14 cellular contexts compared by ENCODE assay signal in genomic region chr14:88002421-88002820, GRCh38. TPM values are rescaled to one million over a fixed set of nuclear protein-coding genes. Genes with fewer than 3 reads are reported as not detected.
DNase-seq lines count a peak whose midpoint lies in the region; ATAC-seq and TF ChIP-seq lines count a peak whose summit lies in the region.
"Had no signal": no experiment of that assay in that cellular context is flagged by ENCODE, and none has a peak within 500 bp of the region (broad histone marks: within the 10 kb centered on the region; RNA-seq: fewer than 3 reads in every experiment).

No MANE protein-coding gene starts in this region.

- H2AFZ ChIP-seq in trophoblast cell (ENCODE audit: insufficient read depth, low read length, poor library complexity) = no peak overlapping the region

- no peak overlapping the region for H3K4me3 ChIP-seq in NB4 (ENCODE audit: low read depth, low read length)
- H3K4me3 ChIP-seq in stomach = no peak overlapping the region
- H3K4me3 ChIP-seq in trophoblast cell (ENCODE audit: low read depth, low read length) = no peak overlapping the region
- H3K4me3 ChIP-seq: pancreas had no signal

- peaks cover 42% of the 10 kb centered on the region for H3K4me1 Mint-ChIP-seq in activated T-cell treated with anti-CD3 and anti-CD28 coated beads, Interleukin-2, amount 50 U/mL, for 24 hours (ENCODE audit: low read depth)
- H3K4me1 Mint-ChIP-seq in activated naive CD8-positive, alpha-beta T cell treated with anti-CD3 and anti-CD28 coated beads, Interleukin-2, amount 50 U/mL, for 24 hours = peaks cover 41% of the 10 kb centered on the region

- no peaks in the 10 kb centered on the region for H3K27me3 ChIP-seq in stomach
- H3K27me3 ChIP-seq in trophoblast cell (ENCODE audit: insufficient read depth, low read length) = no peaks in the 10 kb centered on the region
- H3K27me3 ChIP-seq: pancreas had no signal

- H3K14ac ChIP-seq in trophoblast cell (ENCODE audit: low read length) = no peak overlapping the region

- no peak for TF ChIP-seq CTCF in NB4 (IDR thresholded peaks at IDR 0.05; ENCODE audit: low read depth, low read length)
- TF ChIP-seq CTCF in stomach (IDR thresholded peaks at IDR 0.05) = no peak

- H2BK120ac ChIP-seq in trophoblast cell (ENCODE audit: insufficient read depth, low read length, poor library complexity) = no peak overlapping the region

- no peak overlapping the region for H3K9ac ChIP-seq in trophoblast cell (ENCODE audit: low read length)

- no peaks in the 10 kb centered on the region for H3K36me3 ChIP-seq in stomach
- H3K36me3 ChIP-seq in trophoblast cell (ENCODE audit: control insufficient read depth in 1 of 2, insufficient read depth in 2 of 2, low read length in 2 of 2) = no peaks in the 10 kb centered on the region
- H3K36me3 ChIP-seq: pancreas had no signal

- no peak overlapping the region for H4K8ac ChIP-seq in trophoblast cell (ENCODE audit: low read depth, low read length)

- H3K79me1 ChIP-seq in trophoblast cell (ENCODE audit: low read length) = no peaks in the 10 kb centered on the region

- H2BK12ac ChIP-seq in trophoblast cell (ENCODE audit: low read length) = no peak overlapping the region

- H3K27ac ChIP-seq in stomach = peak overlapping the region in 3 of 5 donors; percentile 8 to 59 (median 40)
- no peak overlapping the region for H3K27ac ChIP-seq in trophoblast cell (ENCODE audit: low read depth, low read length)
- H3K27ac ChIP-seq: pancreas had no signal

- no peaks in the 10 kb centered on the region for H3K9me3 Mint-ChIP-seq in activated T-cell treated with anti-CD3 and anti-CD28 coated beads, Interleukin-2, amount 50 U/mL, for 24 hours
- no peaks in the 10 kb centered on the region for H3K9me3 Mint-ChIP-seq in activated naive CD8-positive, alpha-beta T cell treated with anti-CD3 and anti-CD28 coated beads, Interleukin-2, amount 50 U/mL, for 24 hours
- H3K9me3 Mint-ChIP-seq: HFFc6 had no signal

- no peaks in the 10 kb centered on the region for H3K27me3 Mint-ChIP-seq in activated T-cell treated with anti-CD3 and anti-CD28 coated beads, Interleukin-2, amount 50 U/mL, for 24 hours
- H3K27me3 Mint-ChIP-seq in activated naive CD8-positive, alpha-beta T cell treated with anti-CD3 and anti-CD28 coated beads, Interleukin-2, amount 50 U/mL, for 24 hours = no peaks in the 10 kb centered on the region

- no peak overlapping the region for H3K4ac ChIP-seq in trophoblast cell (ENCODE audit: low read depth, low read length)

- no peak overlapping the region for H2BK5ac ChIP-seq in trophoblast cell (ENCODE audit: low read depth, low read length, poor library complexity)

- H4K91ac ChIP-seq in trophoblast cell (ENCODE audit: low read depth, low read length) = no peak overlapping the region

- no peak overlapping the region for H3K4me3 Mint-ChIP-seq in activated T-cell treated with anti-CD3 and anti-CD28 coated beads, Interleukin-2, amount 50 U/mL, for 24 hours
- H3K4me3 Mint-ChIP-seq in activated naive CD8-positive, alpha-beta T cell treated with anti-CD3 and anti-CD28 coated beads, Interleukin-2, amount 50 U/mL, for 24 hours = no peak overlapping the region
- H3K4me3 Mint-ChIP-seq: HFFc6 had no signal

- no peaks in the 10 kb centered on the region for H3K4me1 ChIP-seq in stomach
- H3K4me1 ChIP-seq in trophoblast cell (ENCODE audit: control insufficient read depth in 1 of 2, insufficient read depth in 2 of 2, low read length in 2 of 2) = no peaks in the 10 kb centered on the region
- H3K4me1 ChIP-seq: pancreas had no signal

- H3K27ac Mint-ChIP-seq in activated T-cell treated with anti-CD3 and anti-CD28 coated beads, Interleukin-2, amount 50 U/mL, for 24 hours = peak overlapping the region; percentile 42
- H3K27ac Mint-ChIP-seq in activated naive CD8-positive, alpha-beta T cell treated with anti-CD3 and anti-CD28 coated beads, Interleukin-2, amount 50 U/mL, for 24 hours = peak overlapping the region; percentile 57
- H3K27ac Mint-ChIP-seq: HFFc6 had no signal

- DNase-seq in activated T-cell treated with anti-CD3 and anti-CD28 coated beads, Interleukin-2, amount 50 U/mL, for 24 hours = no peak
- no peak for DNase-seq in activated T-cell treated with anti-CD3 and anti-CD28 coated beads, Interleukin-2, amount 50 U/mL, for 48 hours
- DNase-seq in NB4 (ENCODE audit: low read depth) (peak; percentile 74), stomach (no peak), trophoblast cell (no peak)
- no peak for DNase-seq in activated naive CD8-positive, alpha-beta T cell treated with anti-CD3 and anti-CD28 coated beads, Interleukin-2, amount 50 U/mL, for 24 hours
- DNase-seq: HFFc6, NCI-H1092 treated with DMSO at 0.1 percent for 48 hours, NCI-H774, pancreas, T-helper 9 cell had no signal

- H2AK5ac ChIP-seq in trophoblast cell (ENCODE audit: low read length) = no peak overlapping the region

- TF ChIP-seq POLR2A in NB4 (IDR thresholded peaks at IDR 0.05; ENCODE audit: extremely low read depth, insufficient read length) = no peak
- no peak for TF ChIP-seq POLR2A in stomach (IDR thresholded peaks at IDR 0.05)

- TF ChIP-seq EP300 in stomach (IDR thresholded peaks at IDR 0.05) = no peak

- H3K9me3 ChIP-seq in stomach = no peaks in the 10 kb centered on the region
- no peaks in the 10 kb centered on the region for H3K9me3 ChIP-seq in trophoblast cell (ENCODE audit: insufficient read depth, low read depth, low read length)
- H3K9me3 ChIP-seq: pancreas had no signal

- no peak overlapping the region for H3K23ac ChIP-seq in trophoblast cell (ENCODE audit: low read length)

- H3K4me2 ChIP-seq in trophoblast cell (ENCODE audit: low read length) = no peak overlapping the region

- H3K36me3 Mint-ChIP-seq in activated T-cell treated with anti-CD3 and anti-CD28 coated beads, Interleukin-2, amount 50 U/mL, for 24 hours (ENCODE audit: low read depth) = peaks cover 14% of the 10 kb centered on the region
- peaks cover 10% of the 10 kb centered on the region for H3K36me3 Mint-ChIP-seq in activated naive CD8-positive, alpha-beta T cell treated with anti-CD3 and anti-CD28 coated beads, Interleukin-2, amount 50 U/mL, for 24 hours (ENCODE audit: low read depth)

- 72 to 92% (median 76%) methylated on average over 2 of the region's 2 CpGs for WGBS in stomach, 5 donors
- no CpG with 5 or more reads among the region's 2 CpGs for WGBS in trophoblast cell (ENCODE audit: extremely low coverage, insufficient coverage, insufficient read length)

- ATAC-seq in activated naive CD8-positive, alpha-beta T cell treated with anti-CD3 and anti-CD28 coated beads, Interleukin-2, amount 50 U/mL, for 24 hours = no peak
- ATAC-seq in HG03108 (IDR thresholded peaks at IDR 0.05; ENCODE audit: unreplicated experiment) (no peak), GM21786 (IDR thresholded peaks at IDR 0.05; ENCODE audit: unreplicated experiment) (no peak)

- no peak overlapping the region for H3K18ac ChIP-seq in trophoblast cell (ENCODE audit: low read length)

- no peak overlapping the region for H4K12ac ChIP-seq in trophoblast cell (ENCODE audit: low read depth, low read length)

- H3K79me2 ChIP-seq in trophoblast cell (ENCODE audit: control insufficient read depth, insufficient read depth, low read length, poor library complexity) = no peaks in the 10 kb centered on the region

- intact Hi-C loops in stomach (cut with DNase I; ENCODE audit: low total_unique reads) = no loop called here

RNA-seq across cellular contexts. Expression of gene GPR65, which starts 2.5 kb away (rescaled TPM):
- 1 to 10 TPM in 2 of 5 donors, under 1 TPM in 1, not detected in 2; 0.58 to 2.6 (median 1.3) TPM for total RNA-seq in stomach
- 1 to 10 TPM in 1 of 3 donors, under 1 TPM in 2; 0.48 to 1.2 (median 1.00) TPM for polyA plus RNA-seq in stomach
- 0.01 TPM in 1 of 2 replicates, not detected in the other for polyA plus RNA-seq in trophoblast cell (2013)
- total RNA-seq: chondrocyte had no signal

RNA-seq across cellular contexts. Expression of gene GALC, which starts 9.4 kb away (rescaled TPM):
- total RNA-seq in stomach = 10 to 100 TPM in 4 of 5 donors, 1 to 10 TPM in 1; 2.3 to 50.4 (median 32.0) TPM
- polyA plus RNA-seq in stomach = 1 to 10 TPM; 2.3 to 9.0 (median 4.6) TPM
- polyA plus RNA-seq in trophoblast cell (2013) = 16.8 and 17.2 TPM in 2 replicates
